ENCODE assay signal across 15 cellular contexts in genomic region chr12:111101003-111101402, GRCh38.
DNase-seq lines count a peak whose midpoint lies in the region; ATAC-seq and TF ChIP-seq lines count a peak whose summit lies in the region.
"Had no signal": no experiment of that assay in that cellular context is flagged by ENCODE, and none has a peak within 500 bp of the region (broad histone marks: within the 10 kb centered on the region; RNA-seq: fewer than 3 reads in every experiment).

No MANE protein-coding gene starts in this region.

- POLR2A ChIA-PET in SK-N-SH (lab: Yijun Ruan, JAX) = no interaction called here

- DNase-seq in SK-N-SH = peak; percentile 58
- no peak for DNase-seq in RWPE2 (ENCODE audit: low spot score)
- no peak for DNase-seq in prostate gland (ENCODE audit: low spot score)
- DNase-seq in NCI-H2196 treated with DMSO at 0.1 percent for 48 hours (lab: John Stamatoyannopoulos, UW; ENCODE audit: unreplicated experiment) = no peak
- DNase-seq in lower leg skin (ENCODE audit: low spot score in 2 of 2) = no peak
- DNase-seq in lower lobe of right lung = no peak
- DNase-seq: AML-193; Calu3; CD8-positive, alpha-beta T cell; DND-41; EL; H9 had no signal

- H3F3A ChIP-seq in SK-N-SH (replicated peaks; ENCODE audit: insufficient read depth) = no peaks in the 10 kb centered on the region

- no peaks in the 10 kb centered on the region for H3K79me2 ChIP-seq in SK-N-SH (ENCODE audit: insufficient read depth)

- H3K27ac ChIP-seq in SK-N-SH (ENCODE audit: low read depth in 2 of 2, low read length in 1 of 2) = no peak overlapping the region
- peak overlapping the region; percentile 19 for H3K27ac ChIP-seq in RWPE2 (ENCODE audit: poor library complexity, severe bottlenecking)
- peak overlapping the region; percentile 34 to 46 for H3K27ac ChIP-seq in prostate gland
- no peak overlapping the region for H3K27ac ChIP-seq in lower lobe of right lung
- H3K27ac ChIP-seq: 22Rv1, A549 had no signal

- intact Hi-C loops in prostate gland (cut with DNase I) (no loop called here), lower leg skin (cut with DNase I; ENCODE audit: low total_unique reads) (no loop called here), lower lobe of right lung (cut with DNase I) (no loop called here)

- 54% methylated on average over 6 of the region's 7 CpGs for WGBS in SK-N-SH (ENCODE audit: low lambda C conversion rate)
- WGBS in prostate gland = 87% methylated on average over 7 of the region's 7 CpGs
- WGBS in lower leg skin, 2 donors = 80 to 87% methylated on average over 7 of the region's 7 CpGs

- no peak overlapping the region for H3K4me2 ChIP-seq in SK-N-SH
- H3K4me2 ChIP-seq: A549 had no signal

- no peak overlapping the region for H3K4me3 ChIP-seq in SK-N-SH (ENCODE audit: low read depth in 2 of 2, low read length in 1 of 2)
- no peak overlapping the region for H3K4me3 ChIP-seq in RWPE2 (ENCODE audit: severe bottlenecking)
- no peak overlapping the region for H3K4me3 ChIP-seq in prostate gland
- no peak overlapping the region for H3K4me3 ChIP-seq in lower leg skin (ENCODE audit: low read depth, poor library complexity, severe bottlenecking)
- H3K4me3 ChIP-seq in lower lobe of right lung = no peak overlapping the region
- H3K4me3 ChIP-seq: A549 had no signal

- TF ChIP-seq RAD21 in SK-N-SH (IDR thresholded peaks at IDR 0.05; ENCODE audit: low read length) = no peak

- H3K9me3 ChIP-seq in SK-N-SH (no peaks in the 10 kb centered on the region), RWPE2 (ENCODE audit: severe bottlenecking) (no peaks in the 10 kb centered on the region), prostate gland (no peaks in the 10 kb centered on the region), lower lobe of right lung (no peaks in the 10 kb centered on the region)
- H3K9me3 ChIP-seq: A549 had no signal

- no peak overlapping the region for H3K9ac ChIP-seq in SK-N-SH

- H3K36me3 ChIP-seq in SK-N-SH (replicated peaks in 1 of 2; ENCODE audit: control insufficient read depth in 1 of 2, insufficient read depth in 2 of 2, low read length in 1 of 2) (no peaks in the 10 kb centered on the region), RWPE2 (ENCODE audit: low read depth) (no peaks in the 10 kb centered on the region), prostate gland (no peaks in the 10 kb centered on the region), lower lobe of right lung (no peaks in the 10 kb centered on the region)

- H3K9me2 ChIP-seq in SK-N-SH = no peaks in the 10 kb centered on the region

- H3K4me1 ChIP-seq in SK-N-SH (ENCODE audit: control insufficient read depth in 1 of 2, insufficient read depth in 2 of 2, low read depth in 1 of 2, low read length in 1 of 2) (peaks cover 0 to 13% of the 10 kb centered on the region in 2 experiments; a peak in 1 of 4 replicates), RWPE2 (ENCODE audit: insufficient read depth, poor library complexity, severe bottlenecking) (peaks cover 13% of the 10 kb centered on the region), prostate gland (replicated peaks) (no peaks in the 10 kb centered on the region), lower lobe of right lung (no peaks in the 10 kb centered on the region)
- H3K4me1 ChIP-seq: A549 had no signal

- no peak for TF ChIP-seq CTCF in SK-N-SH (IDR thresholded peaks at IDR 0.05)
- TF ChIP-seq CTCF in RWPE2 (IDR thresholded peaks at IDR 0.05; ENCODE audit: poor library complexity, severe bottlenecking) = no peak
- no peak for TF ChIP-seq CTCF in prostate gland (IDR thresholded peaks at IDR 0.05)
- no peak for TF ChIP-seq CTCF in lower leg skin (IDR thresholded peaks at IDR 0.05)
- no peak for TF ChIP-seq CTCF in lower lobe of right lung (IDR thresholded peaks at IDR 0.05)

- TF ChIP-seq EP300 in SK-N-SH (IDR thresholded peaks at IDR 0.05; ENCODE audit: borderline replicate concordance in 1 of 2, low read depth in 1 of 2, low read length in 1 of 2) = no peak

- no peak overlapping the region for H2AFZ ChIP-seq in SK-N-SH (ENCODE audit: low read depth)

- TF ChIP-seq POLR2A in prostate gland (IDR thresholded peaks at IDR 0.05) (no peak), lower leg skin (IDR thresholded peaks at IDR 0.05) (no peak)

- CTCF ChIA-PET in SK-N-SH (lab: Yijun Ruan, JAX) = interaction anchor here (1.1 to 1.4 kb wide), 2 partner anchors 11 to 77 kb away, joined by 4 to 5 read pairs; no protein-coding TSS in a partner anchor

- H4K20me1 ChIP-seq in SK-N-SH (ENCODE audit: insufficient read depth) = no peaks in the 10 kb centered on the region

- no peak for ATAC-seq in SK-N-SH treated with all-trans-retinoic acid at 6 μM for 48 hours
- ATAC-seq in RWPE2 (ENCODE audit: low read depth) = no peak
- ATAC-seq in lower lobe of right lung = no peak
- ATAC-seq: CD8-positive, alpha-beta T cell had no signal

- H3K27me3 ChIP-seq in SK-N-SH (ENCODE audit: insufficient read depth) (peaks cover 9% of the 10 kb centered on the region; the same call in 1 of the 2 replicates), RWPE2 (ENCODE audit: insufficient read depth, poor library complexity, severe bottlenecking) (no peaks in the 10 kb centered on the region), prostate gland (replicated peaks; ENCODE audit: insufficient read depth) (no peaks in the 10 kb centered on the region), lower lobe of right lung (ENCODE audit: low read depth) (peaks cover 4% of the 10 kb centered on the region)

TF ChIP-seq in SK-N-SH, 30 proteins besides CTCF, POLR2A, EP300 and RAD21 (continues in another document):
- TF ChIP-seq RXRA (IDR thresholded peaks at IDR 0.05; ENCODE audit: borderline replicate concordance, low read depth) (no peak), REST (IDR thresholded peaks at IDR 0.05; ENCODE audit: low read depth, low read length) (no peak), TCF12 (IDR thresholded peaks at IDR 0.05) (no peak), MAX (IDR thresholded peaks at IDR 0.05; ENCODE audit: low read depth) (no peak), ELF1 (IDR thresholded peaks at IDR 0.05) (no peak), MEF2A (IDR thresholded peaks at IDR 0.05; ENCODE audit: borderline replicate concordance, low read depth) (no peak)

TF ChIP-seq in SK-N-SH treated with all-trans-retinoic acid at 6 μM for 48 hours, 23 proteins besides CTCF, POLR2A, EP300 and RAD21:
- TF ChIP-seq PPARA (CRISPR knock-in tag; IDR thresholded peaks at IDR 0.05; ENCODE audit: borderline replicate concordance) = no peak
- no peak for TF ChIP-seq ZNF565 (CRISPR knock-in tag; conservative IDR thresholded peaks at IDR 0.05; ENCODE audit: low read depth)
- no peak for TF ChIP-seq ZC3H10 (CRISPR knock-in tag; IDR thresholded peaks at IDR 0.05)

Comparison
In these comparisons a context has a peak if more than half of its experiments do, and no peak if none do; other contexts are left out.
1. H3K27ac ChIP-seq: peak in RWPE2 (single experiment) and prostate gland (2 of 2); none in SK-N-SH (0 of 2) and lower lobe of right lung (single experiment).